1 cellular context compared by ENCODE assay signal in genomic region chr4:16852168-16852567, GRCh38.
TF ChIP-seq lines count a peak whose summit lies in the region.

No MANE protein-coding gene starts in this region.

TF ChIP-seq in IMR-90, 13 proteins besides CTCF, POLR2A, EP300 and RAD21 (continued from another document):
- TF ChIP-seq MXI1 (IDR thresholded peaks at IDR 0.05; ENCODE audit: borderline replicate concordance, low read depth, low read length) (no peak), CEBPB (IDR thresholded peaks at IDR 0.05; ENCODE audit: low read depth, low read length) (no peak), RCOR1 (IDR thresholded peaks at IDR 0.05; ENCODE audit: insufficient replicate concordance, low read length) (no peak), MAFK (IDR thresholded peaks at IDR 0.05; ENCODE audit: low read depth, low read length) (no peak)
